19 cellular contexts compared by ENCODE assay signal in genomic region chr4:954211-955020, GRCh38. TPM values are rescaled to one million over a fixed set of nuclear protein-coding genes. Genes with fewer than 3 reads are reported as not detected.
DNase-seq lines count a peak whose midpoint lies in the region; ATAC-seq and TF ChIP-seq lines count a peak whose summit lies in the region.
"Had no signal": no experiment of that assay in that cellular context is flagged by ENCODE, and none has a peak within 500 bp of the region (broad histone marks: within the 10 kb centered on the region; RNA-seq: fewer than 3 reads in every experiment).

No MANE protein-coding gene starts in this region.

- H3K4me3 ChIP-seq in left lung (no peak overlapping the region), tibial artery (no peak overlapping the region), prostate gland (no peak overlapping the region)
- H3K4me3 ChIP-seq: GM23248, K562 had no signal

- no peaks in the 10 kb centered on the region for H3K9me3 ChIP-seq in left lung
- H3K9me3 ChIP-seq in tibial artery: no peaks in the 10 kb centered on the region
- no peaks in the 10 kb centered on the region for H3K9me3 ChIP-seq in prostate gland

- H3K27me3 ChIP-seq in left lung (no peaks in the 10 kb centered on the region), tibial artery (no peaks in the 10 kb centered on the region), prostate gland (replicated peaks; ENCODE audit: insufficient read depth) (no peaks in the 10 kb centered on the region)

- H3K27ac Mint-ChIP-seq in activated naive CD4-positive, alpha-beta T cell treated with anti-CD3 and anti-CD28 coated beads, Interleukin-2, amount 50 U/mL, for 72 hours: peak overlapping the region; percentile 29 to 39

- peaks cover 0 to 63% of the 10 kb centered on the region in 2 donors for H3K36me3 ChIP-seq in left lung
- peaks cover 6 to 84% (median 59%) of the 10 kb centered on the region in 3 donors for H3K36me3 ChIP-seq in tibial artery
- H3K36me3 ChIP-seq in prostate gland: no peaks in the 10 kb centered on the region

- H3K27ac ChIP-seq in left lung (no peak overlapping the region), tibial artery (no peak overlapping the region), prostate gland (no peak overlapping the region)
- H3K27ac ChIP-seq: GM23248 had no signal

- 92% methylated on average over 17 of the region's 17 CpGs for WGBS in prostate gland

- no peak for DNase-seq in activated naive CD4-positive, alpha-beta T cell treated with anti-CD3 and anti-CD28 coated beads, Interleukin-2, amount 50 U/mL, for 72 hours (ENCODE audit: low spot score in 2 of 2)
- DNase-seq in activated naive CD4-positive, alpha-beta T cell treated with Interleukin-2 at 50 U/mL for 16 hours: no peak
- peak; percentile 62 for DNase-seq in LHCN-M2 (ENCODE audit: low read depth)
- DNase-seq in left lung: peak; percentile 16 to 33
- peak; percentile 10 to 46 for DNase-seq in tibial artery
- no peak for DNase-seq in AG08395 (ENCODE audit: low spot score)
- no peak for DNase-seq in prostate gland (ENCODE audit: low spot score)
- DNase-seq: AML-193, Calu3, DMS53, GM23248, NCI-H1436, NCI-H2081, NCI-H748 treated with DMSO at 0.1 percent for 48 hours, OCI-M1, SIG-M5 had no signal

- H3K9me3 Mint-ChIP-seq in activated naive CD4-positive, alpha-beta T cell treated with anti-CD3 and anti-CD28 coated beads, Interleukin-2, amount 50 U/mL, for 72 hours: no peaks in the 10 kb centered on the region

- no peak for ATAC-seq in activated naive CD4-positive, alpha-beta T cell treated with anti-CD3 and anti-CD28 coated beads, Interleukin-2, amount 50 U/mL, for 72 hours
- ATAC-seq in left lung: no peak
- no peak for ATAC-seq in GM18520 (IDR thresholded peaks at IDR 0.05; ENCODE audit: unreplicated experiment)
- ATAC-seq: K562 had no signal

- no peak for TF ChIP-seq POLR2A in prostate gland (IDR thresholded peaks at IDR 0.05)

- no peaks in the 10 kb centered on the region for H3K36me3 Mint-ChIP-seq in activated naive CD4-positive, alpha-beta T cell treated with anti-CD3 and anti-CD28 coated beads, Interleukin-2, amount 50 U/mL, for 72 hours

- H3K4me1 ChIP-seq in left lung: no peaks in the 10 kb centered on the region
- H3K4me1 ChIP-seq in tibial artery: no peaks in the 10 kb centered on the region
- H3K4me1 ChIP-seq in prostate gland (replicated peaks): no peaks in the 10 kb centered on the region

- TF ChIP-seq CTCF in left lung (IDR thresholded peaks at IDR 0.05) (no peak), tibial artery (IDR thresholded peaks at IDR 0.05) (no peak), prostate gland (IDR thresholded peaks at IDR 0.05) (no peak)

- intact Hi-C loops in left lung (cut with DNase I): no loop called here
- intact Hi-C loops in tibial artery (cut with DNase I; ENCODE audit: low total_unique reads): no loop called here
- intact Hi-C loops in prostate gland (cut with DNase I): no loop called here

RNA-seq across cellular contexts. Expression of gene DGKQ, which starts 19.0 kb away (rescaled TPM):
- 1 to 10 TPM; 7.8 to 7.9 TPM for total RNA-seq in activated naive CD4-positive, alpha-beta T cell treated with anti-CD3 and anti-CD28 coated beads, Interleukin-2, amount 50 U/mL, for 72 hours
- 15.8 and 20.6 TPM in 2 replicates for total RNA-seq in LHCN-M2 (2014; rRNA removed)
- polyA plus RNA-seq in LHCN-M2 (2012): 7.9 TPM
- 10 to 100 TPM; 15.8 to 19.8 TPM for total RNA-seq in left lung
- total RNA-seq in prostate gland: 10 to 100 TPM; 10.4 to 17.1 TPM

RNA-seq across cellular contexts. Expression of gene TMEM175, which starts 22.2 kb away (rescaled TPM):
- total RNA-seq in activated naive CD4-positive, alpha-beta T cell treated with anti-CD3 and anti-CD28 coated beads, Interleukin-2, amount 50 U/mL, for 72 hours: 10 to 100 TPM; 12.1 to 13.9 TPM
- 27.6 and 30.1 TPM in 2 replicates for total RNA-seq in LHCN-M2 (2014; rRNA removed)
- 23.7 TPM for polyA plus RNA-seq in LHCN-M2 (2012)
- total RNA-seq in left lung: 10 to 100 TPM; 29.9 to 31.5 TPM
- 10 to 100 TPM; 44.1 to 74.6 TPM for total RNA-seq in prostate gland

RNA-seq across cellular contexts. Expression of gene GAK, which starts 22.3 kb away (rescaled TPM):
- 100 to 1,000 TPM; 124 to 171 TPM for total RNA-seq in activated naive CD4-positive, alpha-beta T cell treated with anti-CD3 and anti-CD28 coated beads, Interleukin-2, amount 50 U/mL, for 72 hours
- total RNA-seq in LHCN-M2 (2014; rRNA removed) (92.8 and 126 TPM in 2 replicates), left lung (100 to 1,000 TPM; 109 to 121 TPM), prostate gland (100 to 1,000 TPM; 158 to 181 TPM)
- polyA plus RNA-seq in LHCN-M2 (2012): 42.1 TPM

RNA-seq across cellular contexts. Expression of gene IDUA, which starts 32.4 kb away (rescaled TPM):
- total RNA-seq in activated naive CD4-positive, alpha-beta T cell treated with anti-CD3 and anti-CD28 coated beads, Interleukin-2, amount 50 U/mL, for 72 hours: 10 to 100 TPM in 1 of 2 donors, 1 to 10 TPM in 1; 8.5 to 23.3 TPM
- total RNA-seq in LHCN-M2 (2014; rRNA removed): 15.8 and 16.8 TPM in 2 replicates
- polyA plus RNA-seq in LHCN-M2 (2012): 5.7 TPM
- 10 to 100 TPM; 33.6 to 46.8 TPM for total RNA-seq in left lung
- 10 to 100 TPM; 53.6 to 56.8 TPM for total RNA-seq in prostate gland

RNA-seq across cellular contexts. Expression of gene SLC26A1, which starts 38.8 kb away (rescaled TPM):
- not detected for total RNA-seq in activated naive CD4-positive, alpha-beta T cell treated with anti-CD3 and anti-CD28 coated beads, Interleukin-2, amount 50 U/mL, for 72 hours
- total RNA-seq in LHCN-M2 (2014; rRNA removed) (not detected in 2 replicates), left lung (under 1 TPM; 0.35 to 0.39 TPM), prostate gland (under 1 TPM; 0.27 to 0.34 TPM)
- polyA plus RNA-seq in LHCN-M2 (2012): 0.87 TPM
- total RNA-seq: RPMI7951 had no signal

Comparison
In these comparisons a context has a peak if more than half of its experiments do, and no peak if none do; other contexts are left out.
1. DNase-seq: peak in LHCN-M2 (single experiment), left lung (2 of 2) and tibial artery (2 of 2); none in activated naive CD4-positive, alpha-beta T cell treated with anti-CD3 and anti-CD28 coated beads, Interleukin-2, amount 50 U/mL, for 72 hours (0 of 2), activated naive CD4-positive, alpha-beta T cell treated with Interleukin-2 at 50 U/mL for 16 hours (single experiment), AG08395 (single experiment) and prostate gland (single experiment).